Comparison of ENCODE assay signal across 8 cellular contexts in genomic region chr1:44802306-44803061, GRCh38. TPM values are rescaled to one million over a fixed set of nuclear protein-coding genes. Genes with fewer than 3 reads are reported as not detected.
DNase-seq lines count a peak whose midpoint lies in the region; ATAC-seq, FAIRE-seq and TF ChIP-seq lines count a peak whose summit lies in the region.

No MANE protein-coding gene starts in this region.

- H3K9me3 ChIP-seq in HepG2 (ENCODE audit: low read length), result no peaks in the 10 kb centered on the region

- TF ChIP-seq EP300 in HepG2 (IDR thresholded peaks at IDR 0.05; ENCODE audit: low read depth in 2 of 2, low read length in 2 of 2) (no peak), HepG2 (CRISPR knock-in tag; IDR thresholded peaks at IDR 0.05; ENCODE audit: borderline replicate concordance) (no peak)

- 0 out of 2 replicates have a peak, but pooled peaks cover 7% of the 10 kb centered on the region for H4K20me1 ChIP-seq in HepG2 (ENCODE audit: insufficient read depth, low read length)

- H3K9ac ChIP-seq in HepG2 (ENCODE audit: insufficient read depth, low read depth, low read length), result peak overlapping the region; percentile 47; the same call in 1 of the 2 replicates

- H3K4me3 ChIP-seq in astrocyte of the spinal cord (ENCODE audit: low read depth, low read length) (peak overlapping the region; percentile 91), HepG2 (replicated peaks in 1 of 3; ENCODE audit: insufficient read depth in 1 of 3, low read depth in 2 of 3, low read length in 3 of 3) (peak overlapping the region in 1 of 3 experiments; percentile 60; a peak in 2 of 6 replicates)

- no peak for TF ChIP-seq CTCF in astrocyte of the spinal cord (IDR thresholded peaks at IDR 0.05; ENCODE audit: low read depth, low read length)
- no peak for TF ChIP-seq CTCF in HepG2 (CRISPR knock-in tag; IDR thresholded peaks at IDR 0.05)

- H2AFZ ChIP-seq in HepG2 (ENCODE audit: low read length), result no peak overlapping the region

- DNase-seq in activated CD4-positive, alpha-beta T cell treated with anti-CD3 and anti-CD28 coated beads for 36 hours, result peak; percentile 45
- DNase-seq in activated CD4-positive, alpha-beta T cell treated with anti-CD3 and anti-CD28 coated beads, Interleukin-2, amount 50 U/mL, for 1 hour, result no peak
- DNase-seq in astrocyte of the spinal cord (ENCODE audit: low read depth, low spot score) (no peak), HepG2 (ENCODE audit: low spot score) (no peak), substantia nigra (lab: John Stamatoyannopoulos, UW) (peak in 30 of 49 donors; percentile 16 to 82 (median 42)), cerebellar nuclear complex (lab: John Stamatoyannopoulos, UW) (no peak)

- 0 out of 4 replicates have a peak, but pooled peaks of 1 of the 2 experiments have one; percentile 34 for TF ChIP-seq POLR2A in HepG2 (IDR thresholded peaks at IDR 0.05; ENCODE audit: insufficient read depth in 1 of 2, low read depth in 2 of 2, low read length in 2 of 2)

- peak overlapping the region; percentile 92 for H3K27ac Mint-ChIP-seq in activated CD4-positive, alpha-beta T cell treated with anti-CD3 and anti-CD28 coated beads for 36 hours

- H3K4me1 ChIP-seq in HepG2 (ENCODE audit: insufficient read depth, low read length), result peaks cover 63% of the 10 kb centered on the region

- peaks cover 62% of the 10 kb centered on the region for H3K36me3 Mint-ChIP-seq in activated CD4-positive, alpha-beta T cell treated with anti-CD3 and anti-CD28 coated beads for 36 hours (ENCODE audit: low read depth)

- intact Hi-C loops in activated CD4-positive, alpha-beta T cell treated with anti-CD3 and anti-CD28 coated beads for 36 hours (cut with DNase I, micrococcal nuclease), result loop anchor here (10.0 kb wide), 2 partner anchors 502 to 692 kb away; partner anchors contain the start of gene TESK2 (in 1 of the 2)
- intact Hi-C loops in HepG2 (cut with micrococcal nuclease; ENCODE audit: unreplicated experiment), result no loop called here

- H3K9me3 Mint-ChIP-seq in activated CD4-positive, alpha-beta T cell treated with anti-CD3 and anti-CD28 coated beads for 36 hours (ENCODE audit: low read depth), result no peaks in the 10 kb centered on the region

- peaks cover 60% of the 10 kb centered on the region for H3K4me1 Mint-ChIP-seq in activated CD4-positive, alpha-beta T cell treated with anti-CD3 and anti-CD28 coated beads for 36 hours

- TF ChIP-seq RAD21 in HepG2 (CRISPR knock-in tag; IDR thresholded peaks at IDR 0.05), result no peak

- in situ Hi-C loops in astrocyte of the spinal cord (cut with HindIII; ENCODE audit: low sequenced_read_pairs), result no loop called here
- in situ Hi-C loops in HepG2 (cut with HindIII; ENCODE audit: extremely low pct_ligation_motif_present, low pct_unique_long_range_greater_than_20kb), result no loop called here

- H3K4me3 Mint-ChIP-seq in activated CD4-positive, alpha-beta T cell treated with anti-CD3 and anti-CD28 coated beads for 36 hours, result peak overlapping the region; percentile 87

- H3K27me3 ChIP-seq in HepG2 (ENCODE audit: control insufficient read depth in 1 of 2, insufficient read depth in 2 of 2, low read length in 2 of 2), result no peaks in the 10 kb centered on the region

- no peaks in the 10 kb centered on the region for H3K27me3 Mint-ChIP-seq in activated CD4-positive, alpha-beta T cell treated with anti-CD3 and anti-CD28 coated beads for 36 hours

- peaks cover 17% of the 10 kb centered on the region for H3K79me2 ChIP-seq in HepG2 (ENCODE audit: insufficient read depth, low read length)

- ATAC-seq in activated CD4-positive, alpha-beta T cell treated with anti-CD3 and anti-CD28 coated beads for 36 hours, result no peak
- ATAC-seq in HepG2 (no peak), GM21360 (IDR thresholded peaks at IDR 0.05; ENCODE audit: unreplicated experiment) (no peak), GM18907 (IDR thresholded peaks at IDR 0.05; ENCODE audit: unreplicated experiment) (no peak)

- POLR2A ChIA-PET in activated CD4-positive, alpha-beta T cell treated with anti-CD3 and anti-CD28 coated beads for 36 hours (lab: Charles Lee), result interaction anchor here (1.4 to 5.1 kb wide), 3 partner anchors 17 to 81 kb away, joined by 4 to 186 read pairs (median 21); partner anchors contain the start of gene RNU5D-1
- POLR2A ChIA-PET in HepG2 (lab: Yijun Ruan, JAX), result interaction anchor here (1.0 to 6.7 kb wide), 2 partner anchors 17 to 24 kb away, joined by 4 to 168 read pairs; no protein-coding TSS in a partner anchor

- CTCF ChIA-PET in activated CD4-positive, alpha-beta T cell treated with anti-CD3 and anti-CD28 coated beads for 36 hours (lab: Charles Lee), result no interaction called here
- CTCF ChIA-PET in HepG2 (lab: Yijun Ruan, JAX; ENCODE audit: low intra/inter-chr PET ratio, low total read pairs), result no interaction called here

- H3K27ac ChIP-seq in HepG2 (ENCODE audit: extremely low read length, insufficient read depth, low read length), result no peak overlapping the region
- peak overlapping the region; percentile 76 for H3K27ac ChIP-seq in substantia nigra (ENCODE audit: low read depth, low read length, poor library complexity, severe bottlenecking)

- peak overlapping the region; percentile 97 for H3K4me2 ChIP-seq in HepG2 (ENCODE audit: low read depth, low read length)

- FAIRE-seq in HepG2 (lab: Jason Lieb, UNC), result no peak

- WGBS in HepG2 (ENCODE audit: low lambda C conversion rate), result 81% methylated on average over 6 of the region's 13 CpGs

- H3K36me3 ChIP-seq in HepG2 (replicated peaks in 1 of 2; ENCODE audit: control insufficient read depth in 1 of 2, insufficient read depth in 2 of 2, low read length in 2 of 2), result peaks cover 6 to 38% of the 10 kb centered on the region in 2 experiments; a peak in 4 of 5 replicates

- no TSS peak for BruUV-seq in HepG2 (replicated peaks; lab: Mats Ljungman, UMichigan)

RNA-seq across cellular contexts. Expression of gene PLK3, which starts 2.3 kb away (rescaled TPM):
- 10 to 100 TPM; 52.1 to 52.7 TPM for total RNA-seq in activated CD4-positive, alpha-beta T cell treated with anti-CD3 and anti-CD28 coated beads for 36 hours
- 4.5 and 9.8 TPM in 2 replicates for total RNA-seq in HepG2 (2016; rRNA removed; fragmentation: Illumina TruSeq; extraction: Trizol)
- 10.4 and 10.6 TPM in 2 replicates for total RNA-seq in HepG2 (2016; cell fraction: cytosol; rRNA removed; fragmentation: Illumina TruSeq; extraction: Trizol; ENCODE audit: low read depth)
- total RNA-seq in HepG2 (2016; cell fraction: insoluble cytoplasmic fraction; rRNA removed; fragmentation: Illumina TruSeq; extraction: Trizol), result 3.0 and 11.4 TPM in 2 replicates
- total RNA-seq in HepG2 (2016; cell fraction: membrane; rRNA removed; fragmentation: Illumina TruSeq; extraction: Trizol), result 7.7 and 8.3 TPM in 2 replicates
- 14.5 and 18.3 TPM in 2 replicates for total RNA-seq in HepG2 (2016; cell fraction: nucleus; rRNA removed; fragmentation: Illumina TruSeq; extraction: Trizol)
- polyA plus RNA-seq in HepG2 (2011; rRNA removed), result 16.9 and 23.4 TPM in 2 replicates
- 7.7 and 8.3 TPM in 2 replicates for polyA plus RNA-seq in HepG2 (2011; cell fraction: cytosol; rRNA removed)
- 101 and 106 TPM in 2 replicates for polyA plus RNA-seq in HepG2 (2011; cell fraction: nucleus; rRNA removed)
- 4.3 and 8.5 TPM in 2 replicates for polyA plus RNA-seq in HepG2 (2012)
- polyA plus RNA-seq in HepG2 (2016; cell fraction: cytosol; fragmentation: Illumina TruSeq; extraction: Trizol; ENCODE audit: low read depth), result 2.2 and 2.4 TPM in 2 replicates
- 5.2 and 6.6 TPM in 2 replicates for polyA plus RNA-seq in HepG2 (2016; cell fraction: insoluble cytoplasmic fraction; fragmentation: Illumina TruSeq; extraction: Trizol; ENCODE audit: low read depth)
- 3.1 and 3.6 TPM in 2 replicates for polyA plus RNA-seq in HepG2 (2016; cell fraction: membrane; fragmentation: Illumina TruSeq; extraction: Trizol; ENCODE audit: low read depth)
- polyA plus RNA-seq in HepG2 (2016; cell fraction: nucleus; fragmentation: Illumina TruSeq; extraction: Trizol; ENCODE audit: insufficient read depth, low read depth), result 41.8 and 43.4 TPM in 2 replicates
- polyA minus RNA-seq in HepG2 (2011; rRNA and poly(A)+ RNA removed; ENCODE audit: low replicate concordance), result 10.1 and 27.4 TPM in 2 replicates
- 5.1 and 11.4 TPM in 2 replicates for polyA minus RNA-seq in HepG2 (2011; cell fraction: cytosol; rRNA and poly(A)+ RNA removed)
- 37.5 and 48.6 TPM in 2 replicates for polyA minus RNA-seq in HepG2 (2011; cell fraction: nucleus; rRNA and poly(A)+ RNA removed)

RNA-seq across cellular contexts. Expression of gene DYNLT4, which starts 4.7 kb away (rescaled TPM):
- under 1 TPM in 1 of 2 experiments, not detected in 1; 0.32 TPM for total RNA-seq in activated CD4-positive, alpha-beta T cell treated with anti-CD3 and anti-CD28 coated beads for 36 hours
- 0.77 TPM in 1 of 2 replicates, not detected in the other for total RNA-seq in HepG2 (2016; rRNA removed; fragmentation: Illumina TruSeq; extraction: Trizol)
- 0.91 and 2.1 TPM in 2 replicates for total RNA-seq in HepG2 (2016; cell fraction: cytosol; rRNA removed; fragmentation: Illumina TruSeq; extraction: Trizol; ENCODE audit: low read depth)
- total RNA-seq in HepG2 (2016; cell fraction: insoluble cytoplasmic fraction; rRNA removed; fragmentation: Illumina TruSeq; extraction: Trizol), result 0.93 TPM in 1 of 2 replicates, not detected in the other
- 2.0 and 2.1 TPM in 2 replicates for total RNA-seq in HepG2 (2016; cell fraction: membrane; rRNA removed; fragmentation: Illumina TruSeq; extraction: Trizol)
- total RNA-seq in HepG2 (2016; cell fraction: nucleus; rRNA removed; fragmentation: Illumina TruSeq; extraction: Trizol), result 0.91 and 2.1 TPM in 2 replicates
- polyA plus RNA-seq in HepG2 (2011; rRNA removed), result not detected in 2 replicates
- 0.25 TPM in 1 of 2 replicates, not detected in the other for polyA plus RNA-seq in HepG2 (2011; cell fraction: cytosol; rRNA removed)
- 0.55 and 1.4 TPM in 2 replicates for polyA plus RNA-seq in HepG2 (2011; cell fraction: nucleus; rRNA removed)
- polyA plus RNA-seq in HepG2 (2012), result not detected in 2 replicates
- not detected in 2 replicates for polyA plus RNA-seq in HepG2 (2016; cell fraction: cytosol; fragmentation: Illumina TruSeq; extraction: Trizol; ENCODE audit: low read depth)
- not detected in 2 replicates for polyA plus RNA-seq in HepG2 (2016; cell fraction: insoluble cytoplasmic fraction; fragmentation: Illumina TruSeq; extraction: Trizol; ENCODE audit: low read depth)
- not detected in 2 replicates for polyA plus RNA-seq in HepG2 (2016; cell fraction: membrane; fragmentation: Illumina TruSeq; extraction: Trizol; ENCODE audit: low read depth)
- polyA plus RNA-seq in HepG2 (2016; cell fraction: nucleus; fragmentation: Illumina TruSeq; extraction: Trizol; ENCODE audit: insufficient read depth, low read depth), result not detected in 2 replicates
- polyA minus RNA-seq in HepG2 (2011; rRNA and poly(A)+ RNA removed; ENCODE audit: low replicate concordance), result 3.7 TPM in 1 of 2 replicates, not detected in the other
- 0.88 TPM in 1 of 2 replicates, not detected in the other for polyA minus RNA-seq in HepG2 (2011; cell fraction: cytosol; rRNA and poly(A)+ RNA removed)
- polyA minus RNA-seq in HepG2 (2011; cell fraction: nucleus; rRNA and poly(A)+ RNA removed), result 3.4 and 10.9 TPM in 2 replicates

RNA-seq across cellular contexts. Expression of gene BTBD19, which starts 5.8 kb away (rescaled TPM):
- total RNA-seq in activated CD4-positive, alpha-beta T cell treated with anti-CD3 and anti-CD28 coated beads for 36 hours, result 10 to 100 TPM; 16.7 to 17.2 TPM
- total RNA-seq in HepG2 (2016; rRNA removed; fragmentation: Illumina TruSeq; extraction: Trizol), result 1.0 and 2.7 TPM in 2 replicates
- 0.51 and 0.97 TPM in 2 replicates for total RNA-seq in HepG2 (2016; cell fraction: cytosol; rRNA removed; fragmentation: Illumina TruSeq; extraction: Trizol; ENCODE audit: low read depth)
- 0.62 and 3.0 TPM in 2 replicates for total RNA-seq in HepG2 (2016; cell fraction: insoluble cytoplasmic fraction; rRNA removed; fragmentation: Illumina TruSeq; extraction: Trizol)
- total RNA-seq in HepG2 (2016; cell fraction: membrane; rRNA removed; fragmentation: Illumina TruSeq; extraction: Trizol), result 0.87 and 1.1 TPM in 2 replicates
- total RNA-seq in HepG2 (2016; cell fraction: nucleus; rRNA removed; fragmentation: Illumina TruSeq; extraction: Trizol), result 3.1 and 5.3 TPM in 2 replicates
- polyA plus RNA-seq in HepG2 (2011; rRNA removed), result 6.7 and 8.8 TPM in 2 replicates
- polyA plus RNA-seq in HepG2 (2011; cell fraction: cytosol; rRNA removed), result 1.8 and 2.0 TPM in 2 replicates
- 38.3 and 42.2 TPM in 2 replicates for polyA plus RNA-seq in HepG2 (2011; cell fraction: nucleus; rRNA removed)
- 2.6 and 2.7 TPM in 2 replicates for polyA plus RNA-seq in HepG2 (2012)
- 0.37 and 0.49 TPM in 2 replicates for polyA plus RNA-seq in HepG2 (2016; cell fraction: cytosol; fragmentation: Illumina TruSeq; extraction: Trizol; ENCODE audit: low read depth)
- polyA plus RNA-seq in HepG2 (2016; cell fraction: insoluble cytoplasmic fraction; fragmentation: Illumina TruSeq; extraction: Trizol; ENCODE audit: low read depth), result 0.70 and 1.9 TPM in 2 replicates
- polyA plus RNA-seq in HepG2 (2016; cell fraction: membrane; fragmentation: Illumina TruSeq; extraction: Trizol; ENCODE audit: low read depth), result 0.30 and 0.79 TPM in 2 replicates
- polyA plus RNA-seq in HepG2 (2016; cell fraction: nucleus; fragmentation: Illumina TruSeq; extraction: Trizol; ENCODE audit: insufficient read depth, low read depth), result 10.8 and 15.7 TPM in 2 replicates
- 1.2 and 11.3 TPM in 2 replicates for polyA minus RNA-seq in HepG2 (2011; rRNA and poly(A)+ RNA removed; ENCODE audit: low replicate concordance)
- polyA minus RNA-seq in HepG2 (2011; cell fraction: cytosol; rRNA and poly(A)+ RNA removed), result 1.8 and 2.0 TPM in 2 replicates
- 12.0 and 16.5 TPM in 2 replicates for polyA minus RNA-seq in HepG2 (2011; cell fraction: nucleus; rRNA and poly(A)+ RNA removed)

RNA-seq across cellular contexts. Expression of gene BEST4, which starts 14.5 kb away (rescaled TPM):
- total RNA-seq in activated CD4-positive, alpha-beta T cell treated with anti-CD3 and anti-CD28 coated beads for 36 hours, result under 1 TPM; 0.69 to 0.71 TPM
- total RNA-seq in HepG2 (2016; rRNA removed; fragmentation: Illumina TruSeq; extraction: Trizol), result 1.4 TPM in 2 replicates
- 0.40 and 0.62 TPM in 2 replicates for total RNA-seq in HepG2 (2016; cell fraction: cytosol; rRNA removed; fragmentation: Illumina TruSeq; extraction: Trizol; ENCODE audit: low read depth)
- 1.4 and 1.5 TPM in 2 replicates for total RNA-seq in HepG2 (2016; cell fraction: insoluble cytoplasmic fraction; rRNA removed; fragmentation: Illumina TruSeq; extraction: Trizol)
- 1.0 TPM in 2 replicates for total RNA-seq in HepG2 (2016; cell fraction: membrane; rRNA removed; fragmentation: Illumina TruSeq; extraction: Trizol)
- 0.63 and 1.2 TPM in 2 replicates for total RNA-seq in HepG2 (2016; cell fraction: nucleus; rRNA removed; fragmentation: Illumina TruSeq; extraction: Trizol)
- polyA plus RNA-seq in HepG2 (2011; rRNA removed), result 0.71 and 0.77 TPM in 2 replicates
- polyA plus RNA-seq in HepG2 (2011; cell fraction: cytosol; rRNA removed), result 0.91 and 1.0 TPM in 2 replicates
- 0.93 and 1.1 TPM in 2 replicates for polyA plus RNA-seq in HepG2 (2011; cell fraction: nucleus; rRNA removed)
- polyA plus RNA-seq in HepG2 (2012), result 1.1 and 1.4 TPM in 2 replicates
- 0.60 and 0.74 TPM in 2 replicates for polyA plus RNA-seq in HepG2 (2016; cell fraction: cytosol; fragmentation: Illumina TruSeq; extraction: Trizol; ENCODE audit: low read depth)
- 2.0 TPM in 2 replicates for polyA plus RNA-seq in HepG2 (2016; cell fraction: insoluble cytoplasmic fraction; fragmentation: Illumina TruSeq; extraction: Trizol; ENCODE audit: low read depth)
- polyA plus RNA-seq in HepG2 (2016; cell fraction: membrane; fragmentation: Illumina TruSeq; extraction: Trizol; ENCODE audit: low read depth), result 0.73 and 0.86 TPM in 2 replicates
- polyA plus RNA-seq in HepG2 (2016; cell fraction: nucleus; fragmentation: Illumina TruSeq; extraction: Trizol; ENCODE audit: insufficient read depth, low read depth), result 1.5 and 1.8 TPM in 2 replicates
- 0.26 and 0.35 TPM in 2 replicates for polyA minus RNA-seq in HepG2 (2011; rRNA and poly(A)+ RNA removed; ENCODE audit: low replicate concordance)
- polyA minus RNA-seq in HepG2 (2011; cell fraction: cytosol; rRNA and poly(A)+ RNA removed), result 0.59 and 0.62 TPM in 2 replicates
- 0.25 and 0.52 TPM in 2 replicates for polyA minus RNA-seq in HepG2 (2011; cell fraction: nucleus; rRNA and poly(A)+ RNA removed)

RNA-seq across cellular contexts. Expression of gene RPS8, which starts 27.1 kb away (rescaled TPM):
- total RNA-seq in activated CD4-positive, alpha-beta T cell treated with anti-CD3 and anti-CD28 coated beads for 36 hours, result 1,000 to 10,000 TPM; 3,005 to 3,275 TPM
- 2,628 and 3,186 TPM in 2 replicates for total RNA-seq in HepG2 (2016; rRNA removed; fragmentation: Illumina TruSeq; extraction: Trizol)
- total RNA-seq in HepG2 (2016; cell fraction: cytosol; rRNA removed; fragmentation: Illumina TruSeq; extraction: Trizol; ENCODE audit: low read depth), result 4,101 and 4,477 TPM in 2 replicates
- 2,640 and 3,284 TPM in 2 replicates for total RNA-seq in HepG2 (2016; cell fraction: insoluble cytoplasmic fraction; rRNA removed; fragmentation: Illumina TruSeq; extraction: Trizol)
- 6,651 and 6,789 TPM in 2 replicates for total RNA-seq in HepG2 (2016; cell fraction: membrane; rRNA removed; fragmentation: Illumina TruSeq; extraction: Trizol)
- total RNA-seq in HepG2 (2016; cell fraction: nucleus; rRNA removed; fragmentation: Illumina TruSeq; extraction: Trizol), result 904 and 1,043 TPM in 2 replicates
- polyA plus RNA-seq in HepG2 (2011; rRNA removed), result 2,639 and 2,822 TPM in 2 replicates
- 3,216 and 3,450 TPM in 2 replicates for polyA plus RNA-seq in HepG2 (2011; cell fraction: cytosol; rRNA removed)
- polyA plus RNA-seq in HepG2 (2011; cell fraction: nucleus; rRNA removed), result 619 and 724 TPM in 2 replicates
- polyA plus RNA-seq in HepG2 (2012), result 2,913 and 3,780 TPM in 2 replicates
- 3,820 and 4,041 TPM in 2 replicates for polyA plus RNA-seq in HepG2 (2016; cell fraction: cytosol; fragmentation: Illumina TruSeq; extraction: Trizol; ENCODE audit: low read depth)
- polyA plus RNA-seq in HepG2 (2016; cell fraction: insoluble cytoplasmic fraction; fragmentation: Illumina TruSeq; extraction: Trizol; ENCODE audit: low read depth), result 2,524 and 2,713 TPM in 2 replicates
- polyA plus RNA-seq in HepG2 (2016; cell fraction: membrane; fragmentation: Illumina TruSeq; extraction: Trizol; ENCODE audit: low read depth), result 5,258 and 5,398 TPM in 2 replicates
- 1,350 and 1,442 TPM in 2 replicates for polyA plus RNA-seq in HepG2 (2016; cell fraction: nucleus; fragmentation: Illumina TruSeq; extraction: Trizol; ENCODE audit: insufficient read depth, low read depth)
- polyA minus RNA-seq in HepG2 (2011; rRNA and poly(A)+ RNA removed; ENCODE audit: low replicate concordance), result 377 and 661 TPM in 2 replicates
- 497 and 522 TPM in 2 replicates for polyA minus RNA-seq in HepG2 (2011; cell fraction: cytosol; rRNA and poly(A)+ RNA removed)
- polyA minus RNA-seq in HepG2 (2011; cell fraction: nucleus; rRNA and poly(A)+ RNA removed), result 234 and 283 TPM in 2 replicates

Comparison
In these comparisons a context has a peak if more than half of its experiments do, and no peak if none do; other contexts are left out.
1. DNase-seq: peak in activated CD4-positive, alpha-beta T cell treated with anti-CD3 and anti-CD28 coated beads for 36 hours (single experiment) and substantia nigra (30 of 49); none in activated CD4-positive, alpha-beta T cell treated with anti-CD3 and anti-CD28 coated beads, Interleukin-2, amount 50 U/mL, for 1 hour (single experiment), astrocyte of the spinal cord (single experiment), HepG2 (single experiment) and cerebellar nuclear complex (0 of 2).